ENCODE assay signal across 9 cellular contexts in the genomic region with DNA sequence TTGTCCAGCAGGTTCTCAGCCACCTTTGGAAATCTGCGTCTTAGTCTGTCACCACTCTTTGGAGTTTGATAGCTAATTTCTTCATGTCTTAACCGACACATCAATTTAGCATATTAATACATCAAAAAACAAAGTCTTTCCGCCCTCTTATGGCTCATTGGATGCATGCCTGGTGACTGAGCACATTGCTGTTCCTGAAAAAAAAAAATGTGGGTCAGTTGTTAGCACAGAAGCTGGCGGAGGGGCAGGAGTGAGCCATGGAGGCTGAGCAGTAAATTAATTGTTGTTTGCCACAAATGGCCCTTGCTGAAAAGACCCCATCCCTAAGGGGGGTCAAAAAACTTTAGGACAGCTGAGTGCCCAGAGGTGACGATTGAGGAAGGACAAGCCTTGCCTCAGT. TPM values are rescaled to one million over a fixed set of nuclear protein-coding genes. Genes with fewer than 3 reads are reported as not detected.
DNase-seq lines count a peak whose midpoint lies in the region; ATAC-seq and TF ChIP-seq lines count a peak whose summit lies in the region.
"Not testable (repeated sequence)": the region's sequence is repeated elsewhere in the genome, so short reads cannot be mapped to it uniquely, and the experiment has no call there.
"Had no signal": no experiment of that assay in that cellular context is flagged by ENCODE, and none has a peak within 500 bp of the region (broad histone marks: within the 10 kb centered on the region; RNA-seq: fewer than 3 reads in every experiment).

No MANE protein-coding gene starts in this region.

- no CpG with 5 or more reads among the region's 5 CpGs for WGBS in H9 (ENCODE audit: extremely low coverage, insufficient read length, low lambda C conversion rate)

- H2BK5ac ChIP-seq in H9 (ENCODE audit: insufficient read length, low read length) = not testable (repeated sequence)

- not testable (repeated sequence) for H2BK12ac ChIP-seq in H9 (ENCODE audit: insufficient read length, low read depth, low read length)

- not testable (repeated sequence) for H3K4ac ChIP-seq in H9 (ENCODE audit: low read depth, low read length)

- not testable (repeated sequence) for H3K18ac ChIP-seq in H9 (ENCODE audit: insufficient read length, low read depth, low read length)

- H3K56ac ChIP-seq in H9 (ENCODE audit: insufficient read length, low read depth, low read length) = not testable (repeated sequence)

- not testable (repeated sequence) for H3K79me1 ChIP-seq in H9 (ENCODE audit: insufficient read depth, low read depth, low read length, poor library complexity, severe bottlenecking)

- not testable (repeated sequence) for H3K4me3 ChIP-seq in AG10803 (ENCODE audit: low read length); astrocyte of the spinal cord (ENCODE audit: low read depth, low read length); fibroblast of the aortic adventitia (ENCODE audit: low read depth, low read length); upper lobe of right lung

- not testable (repeated sequence) for H3K4me1 Mint-ChIP-seq in H9

- not testable (repeated sequence) for H3K27ac Mint-ChIP-seq in H9

- not testable (repeated sequence) for H3K9me3 Mint-ChIP-seq in H9

- H3K23ac ChIP-seq in H9 (ENCODE audit: insufficient read length, low read depth, low read length) = not testable (repeated sequence)

- not testable (repeated sequence) for H4K20me1 ChIP-seq in H9 (ENCODE audit: control insufficient read depth, insufficient read depth, insufficient read length)

- H4K5ac ChIP-seq in H9 (ENCODE audit: insufficient read length, low read depth, low read length) = not testable (repeated sequence)

- DNase-seq in AG10803 (ENCODE audit: low read depth) (peak; percentile 46), H9 (peak; percentile 19), NCI-H226 (peak; percentile 12), astrocyte of the spinal cord (ENCODE audit: low read depth, low spot score) (peak; percentile 1), dermis blood vessel endothelial cell (peak; percentile 28), fibroblast of the aortic adventitia (ENCODE audit: low read depth) (peak; percentile 45), non-pigmented ciliary epithelial cell (ENCODE audit: low read depth) (peak; percentile 8), upper lobe of right lung (peak; percentile 21)

- H4K91ac ChIP-seq in H9 (ENCODE audit: insufficient read length, low read depth, low read length) = not testable (repeated sequence)

- H3K27ac ChIP-seq in H9 (ENCODE audit: insufficient read length, low read depth, low read length); upper lobe of right lung: not testable (repeated sequence)

- H3K36me3 Mint-ChIP-seq in H9 (ENCODE audit: insufficient read depth in 1 of 3, low read depth in 3 of 3) = not testable (repeated sequence)

- H3K4me1 ChIP-seq in H9 (ENCODE audit: insufficient read depth, low read length); upper lobe of right lung: not testable (repeated sequence)

- H3K9me3 ChIP-seq in H9 (ENCODE audit: control insufficient read depth, low read depth, low read length); upper lobe of right lung: not testable (repeated sequence)

- H3K23me2 ChIP-seq in H9 (ENCODE audit: insufficient read length, low read depth, low read length, poor library complexity, severe bottlenecking) = not testable (repeated sequence)

- H2AFZ ChIP-seq in H9 (ENCODE audit: low read length) = not testable (repeated sequence)

- ATAC-seq in upper lobe of right lung = not testable (repeated sequence)

- not testable (repeated sequence) for H3K4me2 ChIP-seq in H9 (ENCODE audit: insufficient read depth, insufficient read length, low read length)

- not testable (repeated sequence) for H3T11ph ChIP-seq in H9 (ENCODE audit: low read length)

- not testable (repeated sequence) for H3K4me3 Mint-ChIP-seq in H9

- in situ Hi-C loops in astrocyte of the spinal cord (cut with HindIII; ENCODE audit: low sequenced_read_pairs) = not testable (repeated sequence)

- H2BK20ac ChIP-seq in H9 (ENCODE audit: low read depth, low read length, poor library complexity, severe bottlenecking) = not testable (repeated sequence)

- H2AK5ac ChIP-seq in H9 (ENCODE audit: insufficient read length, low read length) = not testable (repeated sequence)

- not testable (repeated sequence) for H3K27me3 Mint-ChIP-seq in H9 (ENCODE audit: low read depth)

- H3K27me3 ChIP-seq in H9 (ENCODE audit: insufficient read depth, low read length); upper lobe of right lung: not testable (repeated sequence)

- TF ChIP-seq CTCF in AG10803 (conservative IDR thresholded peaks at IDR 0.05; ENCODE audit: low read length); H9 (conservative IDR thresholded peaks at IDR 0.05); astrocyte of the spinal cord (IDR thresholded peaks at IDR 0.05; ENCODE audit: low read depth, low read length); fibroblast of the aortic adventitia (IDR thresholded peaks at IDR 0.05; ENCODE audit: insufficient read depth, low read length); upper lobe of right lung (IDR thresholded peaks at IDR 0.05): not testable (repeated sequence)

- H4K8ac ChIP-seq in H9 (replicated peaks; ENCODE audit: insufficient read length, low read depth, low read length) = not testable (repeated sequence)

- H3K9ac ChIP-seq in H9 (ENCODE audit: extremely low read depth, insufficient read length, low read length) = not testable (repeated sequence)

- not testable (repeated sequence) for H3K79me2 ChIP-seq in H9 (ENCODE audit: insufficient read depth, low read length)

- not testable (repeated sequence) for H2BK15ac ChIP-seq in H9 (ENCODE audit: low read depth, low read length)

- not testable (repeated sequence) for H2BK120ac ChIP-seq in H9 (ENCODE audit: low read depth, low read length, poor library complexity, severe bottlenecking)

- H3K36me3 ChIP-seq in upper lobe of right lung = not testable (repeated sequence)

- H3K14ac ChIP-seq in H9 (ENCODE audit: insufficient read depth, low read length) = not testable (repeated sequence)

- intact Hi-C loops in upper lobe of right lung (cut with DNase I) = not testable (repeated sequence)

RNA-seq across cellular contexts. Expression of a gene that starts 5.6 kb away (rescaled TPM):
- total RNA-seq in H9 (2021) (0.59 and 0.81 TPM in 2 replicates), dermis blood vessel endothelial cell (0.51 and 1.5 TPM in 2 replicates), fibroblast of the aortic adventitia (ENCODE audit: low replicate concordance) (under 0.01 and 0.41 TPM in 2 replicates), upper lobe of right lung (45.4 TPM)

RNA-seq across cellular contexts. Expression of a gene that starts 16.9 kb away (rescaled TPM):
- total RNA-seq in H9 (2021) = 10.1 and 10.5 TPM in 2 replicates
- 0.09 and 0.17 TPM in 2 replicates for total RNA-seq in dermis blood vessel endothelial cell
- not detected in 2 replicates for total RNA-seq in fibroblast of the aortic adventitia (ENCODE audit: low replicate concordance)
- total RNA-seq in upper lobe of right lung = 56.2 TPM
- total RNA-seq: CD8-positive, alpha-beta memory T cell had no signal

Comparison
In these comparisons a context has a peak if more than half of its experiments do, and no peak if none do; other contexts are left out.
1. RNA of a gene that starts 5.6 kb away (total RNA-seq): 45.4 TPM in upper lobe of right lung (single experiment); 0.59 to 0.81 TPM in H9, 0.51 to 1.5 TPM in dermis blood vessel endothelial cell and under 0.01 to 0.41 TPM in fibroblast of the aortic adventitia; every median in the first group is over 10 times any median in the second.
2. Peak in every context shown above with its lines, with median percentiles within 50 percentile points of each other: DNase-seq.